ENCODE assay signal across 1 cellular context in the genomic region with DNA sequence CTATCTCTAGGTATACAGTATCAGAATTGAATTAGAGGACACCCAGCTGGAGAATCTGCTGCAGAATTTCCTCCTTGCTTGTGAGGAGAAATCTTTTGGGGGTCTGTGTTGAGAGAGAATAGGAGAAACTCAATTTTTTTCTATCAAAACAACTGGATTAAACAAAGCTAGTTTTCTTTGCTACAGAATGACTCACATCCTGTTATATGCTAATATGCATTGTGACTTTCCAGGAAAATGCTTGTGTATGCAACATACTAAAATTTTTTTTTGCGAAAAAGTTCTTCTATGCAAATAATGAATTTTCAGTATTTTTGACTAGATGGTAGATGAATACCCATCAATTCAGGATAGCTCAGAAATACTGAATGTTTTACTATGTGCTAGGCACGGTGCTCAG.
TF ChIP-seq lines count a peak whose summit lies in the region.

No MANE protein-coding gene starts in this region.

TF ChIP-seq in K562, 482 proteins besides CTCF, POLR2A, EP300 and RAD21:
- no peak for TF ChIP-seq GATAD2B (IDR thresholded peaks at IDR 0.05; ENCODE audit: borderline replicate concordance)
- TF ChIP-seq TEAD4 (IDR thresholded peaks at IDR 0.05; ENCODE audit: low read length) = no peak
- TF ChIP-seq TEAD4 (CRISPR knock-in tag; IDR thresholded peaks at IDR 0.05; ENCODE audit: borderline replicate concordance) = no peak
- 0 out of 2 replicates have a peak, but pooled peaks have one; percentile 28 for TF ChIP-seq FOSL1 (tag; conservative IDR thresholded peaks at IDR 0.05)
- no peak for TF ChIP-seq C11orf30 (IDR thresholded peaks at IDR 0.05; ENCODE audit: low read depth)
TF ChIP-seq in K562: peak in this region for 1.
